ENCODE assay signal across 1 cellular context in genomic region chr10:6170638-6171037, GRCh38.
TF ChIP-seq lines count a peak whose summit lies in the region.

No MANE protein-coding gene starts in this region.

TF ChIP-seq in endothelial cell of umbilical vein, 7 proteins besides CTCF, POLR2A, EP300 and RAD21 (continued from another document):
- TF ChIP-seq MYC (IDR thresholded peaks at IDR 0.05; ENCODE audit: low read depth, low read length) (no peak), JUN (IDR thresholded peaks at IDR 0.05; ENCODE audit: borderline replicate concordance, insufficient read depth, insufficient read length, low read depth) (no peak)
